In the genomic region with DNA sequence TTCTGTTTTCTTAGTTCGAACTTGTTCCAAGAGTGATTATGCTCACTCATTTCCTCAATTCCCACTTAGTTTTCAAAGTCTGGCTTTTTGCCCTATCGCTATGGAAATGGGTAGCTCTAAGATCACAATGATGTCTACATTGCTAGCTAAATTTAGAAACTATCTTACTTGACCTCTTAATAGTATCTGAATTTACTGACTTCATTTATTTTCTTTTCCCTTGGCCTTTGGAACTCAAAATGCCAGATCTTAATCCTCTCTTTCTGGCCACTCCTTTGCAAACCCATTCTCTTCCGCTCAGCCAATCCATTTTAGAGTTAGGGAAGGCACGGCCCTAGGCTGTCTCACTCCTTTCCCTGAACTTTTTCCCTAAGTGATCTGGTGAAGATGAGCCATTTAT, we compare ENCODE assay signal across 12 cellular contexts.
DNase-seq lines count a peak whose midpoint lies in the region; ATAC-seq and TF ChIP-seq lines count a peak whose summit lies in the region.
"Had no signal": no experiment of that assay in that cellular context is flagged by ENCODE, and none has a peak within 500 bp of the region (broad histone marks: within the 10 kb centered on the region; RNA-seq: fewer than 3 reads in every experiment).

No MANE protein-coding gene starts in this region.

- no peak for TF ChIP-seq CTCF in HFFc6 (IDR thresholded peaks at IDR 0.05)
- TF ChIP-seq CTCF in brain microvascular endothelial cell (IDR thresholded peaks at IDR 0.05; ENCODE audit: low read depth, low read length, missing control alignments), result no peak
- TF ChIP-seq CTCF in heart right ventricle (IDR thresholded peaks at IDR 0.05), result no peak

- H3K4me3 Mint-ChIP-seq in HFFc6, result peak overlapping the region; percentile 14; the same call in 1 of the 2 replicates
- H3K4me3 Mint-ChIP-seq: CD4-positive, alpha-beta memory T cell had no signal

- no peaks in the 10 kb centered on the region for H3K27me3 ChIP-seq in brain microvascular endothelial cell (replicated peaks)
- H3K27me3 ChIP-seq in heart right ventricle, result no peaks in the 10 kb centered on the region

- intact Hi-C loops in heart right ventricle (cut with DNase I) (no loop called here), sciatic nerve (cut with DNase I) (no loop called here), head of caudate nucleus (cut with DNase I) (no loop called here)

- peak; percentile 47 to 93 (median 80) for ATAC-seq in heart right ventricle
- ATAC-seq in sciatic nerve, result peak; percentile 81
- ATAC-seq in GM19351 (IDR thresholded peaks at IDR 0.05; ENCODE audit: unreplicated experiment), result no peak
- ATAC-seq in HG03039 (IDR thresholded peaks at IDR 0.05; ENCODE audit: unreplicated experiment), result no peak
- ATAC-seq: activated CD4-positive, CD25-positive, alpha-beta regulatory T cell treated with anti-CD3 and anti-CD28 coated beads, Interleukin-2, amount 50 U/mL, for 24 hours had no signal

- H3K36me3 ChIP-seq in brain microvascular endothelial cell (replicated peaks) (no peaks in the 10 kb centered on the region), heart right ventricle (peaks cover 0 to 7% (median 0%) of the 10 kb centered on the region in 9 donors)

- peaks cover 20% of the 10 kb centered on the region for H3K36me3 Mint-ChIP-seq in HFFc6 (ENCODE audit: low read depth)

- H3K27ac ChIP-seq in brain microvascular endothelial cell, result peak overlapping the region; percentile 69
- peak overlapping the region in 6 of 10 donors; percentile 4 to 49 (median 16) for H3K27ac ChIP-seq in heart right ventricle

- in situ Hi-C loops in brain microvascular endothelial cell (cut with HindIII; ENCODE audit: low pct_ligation_motif_present, low sequenced_read_pairs), result no loop called here

- WGBS in heart right ventricle, 2 donors, result 57 to 60% methylated on average over 4 of the region's 4 CpGs

- H3K4me1 ChIP-seq in heart right ventricle, result peaks cover 0 to 22% (median 5%) of the 10 kb centered on the region in 9 donors

- H3K27ac Mint-ChIP-seq in HFFc6, result peak overlapping the region; percentile 68
- H3K27ac Mint-ChIP-seq: CD4-positive, alpha-beta memory T cell had no signal

- peak; percentile 38 for DNase-seq in HFFc6
- DNase-seq in brain microvascular endothelial cell, result peak; percentile 86
- DNase-seq in heart right ventricle, result peak in 1 of 2 donors; percentile 50
- DNase-seq in sciatic nerve (ENCODE audit: low spot score), result no peak
- DNase-seq in head of caudate nucleus, result no peak
- DNase-seq in ecto neural progenitor cell (ENCODE audit: low spot score), result no peak
- DNase-seq: CD4-positive, alpha-beta memory T cell; NCI-H146; NCI-H748 treated with DMSO at 0.1 percent for 48 hours had no signal

- H3K9me3 ChIP-seq in heart right ventricle, result peaks cover 0 to 6% (median 0%) of the 10 kb centered on the region in 11 donors

- H3K27me3 Mint-ChIP-seq in HFFc6 (ENCODE audit: insufficient read depth), result no peaks in the 10 kb centered on the region
- H3K27me3 Mint-ChIP-seq: CD4-positive, alpha-beta memory T cell had no signal

- H3K4me3 ChIP-seq in brain microvascular endothelial cell (ENCODE audit: low read depth, low read length), result no peak overlapping the region
- H3K4me3 ChIP-seq in heart right ventricle, result no peak overlapping the region

- peaks cover 26% of the 10 kb centered on the region for H3K4me1 Mint-ChIP-seq in HFFc6 (ENCODE audit: low read depth)
- H3K4me1 Mint-ChIP-seq: CD4-positive, alpha-beta memory T cell had no signal

- H3K9me3 Mint-ChIP-seq in HFFc6, result no peaks in the 10 kb centered on the region

Comparison
In these comparisons a context has a peak if more than half of its experiments do, and no peak if none do; other contexts are left out.
1. DNase-seq: peak in HFFc6 (single experiment) and brain microvascular endothelial cell (single experiment); none in sciatic nerve (single experiment), head of caudate nucleus (0 of 42) and ecto neural progenitor cell (single experiment).
2. ATAC-seq: peak in heart right ventricle (8 of 8) and sciatic nerve (single experiment); none in GM19351 (single experiment) and HG03039 (single experiment).